In genomic region chr4:110005461-110006056, GRCh38 we compare ENCODE assay signal across 9 cellular contexts.
DNase-seq lines count a peak whose midpoint lies in the region; ATAC-seq and TF ChIP-seq lines count a peak whose summit lies in the region.
"Had no signal": no experiment of that assay in that cellular context is flagged by ENCODE, and none has a peak within 500 bp of the region (broad histone marks: within the 10 kb centered on the region; RNA-seq: fewer than 3 reads in every experiment).

No MANE protein-coding gene starts in this region.

- TF ChIP-seq EP300 in Ishikawa (IDR thresholded peaks at IDR 0.05; ENCODE audit: borderline replicate concordance) = no peak

- intact Hi-C loops in natural killer cell (cut with micrococcal nuclease) = loop anchor here (1.0 kb wide), 3 partner anchors 205 to 514 kb away; no protein-coding TSS in a partner anchor

- peak; percentile 89 for TF ChIP-seq RAD21 in Ishikawa (IDR thresholded peaks at IDR 0.05; ENCODE audit: low read depth)

- H3K4me3 Mint-ChIP-seq in natural killer cell = no peak overlapping the region
- H3K4me3 Mint-ChIP-seq: dendritic cell treated with granulocyte-macrophage colony-stimulating factor and Interleukin-4, amounts not matched to agents 40 ng/mL and 50 ng/mL, for 4 days had no signal

- no peak for TF ChIP-seq POLR2A in GM18505 (IDR thresholded peaks at IDR 0.05; ENCODE audit: borderline replicate concordance, extremely low read depth, insufficient read depth, insufficient read length)

- H3K36me3 Mint-ChIP-seq in natural killer cell = no peaks in the 10 kb centered on the region

- peak; percentile 83 for TF ChIP-seq CTCF in natural killer cell (IDR thresholded peaks at IDR 0.05)

- no peaks in the 10 kb centered on the region for H3K4me1 Mint-ChIP-seq in natural killer cell

- H3K27me3 Mint-ChIP-seq in natural killer cell (ENCODE audit: low read depth in 2 of 2) = peaks cover 0 to 3% of the 10 kb centered on the region in 2 donors

- ATAC-seq in GM21390 (IDR thresholded peaks at IDR 0.05; ENCODE audit: unreplicated experiment) = peak; percentile 67
- ATAC-seq in natural killer cell = peak; percentile 75 to 92 (median 90)
- no peak for ATAC-seq in GM18505 (IDR thresholded peaks at IDR 0.05; ENCODE audit: unreplicated experiment)

- H3K9me3 Mint-ChIP-seq in natural killer cell = no peaks in the 10 kb centered on the region
- H3K9me3 Mint-ChIP-seq: dendritic cell treated with granulocyte-macrophage colony-stimulating factor and Interleukin-4, amounts not matched to agents 40 ng/mL and 50 ng/mL, for 4 days had no signal

- peak overlapping the region in 1 of 2 donors; percentile 36 for H3K27ac Mint-ChIP-seq in natural killer cell
- H3K27ac Mint-ChIP-seq: dendritic cell treated with granulocyte-macrophage colony-stimulating factor and Interleukin-4, amounts not matched to agents 40 ng/mL and 50 ng/mL, for 4 days had no signal

- DNase-seq in NOMO-1 treated with DMSO at 0.1 percent for 48 hours (lab: John Stamatoyannopoulos, UW; ENCODE audit: unreplicated experiment) (peak; percentile 68), NOMO-1 treated with dmso at 0.1 percent for 144 hours (lab: John Stamatoyannopoulos, UW; ENCODE audit: unreplicated experiment) (no peak), RPMI8226 (peak; percentile 55), epidermal melanocyte (ENCODE audit: insufficient read length, low spot score) (peak; percentile 76), natural killer cell (no peak)

TF ChIP-seq in Ishikawa, 13 proteins besides CTCF, POLR2A, EP300 and RAD21:
- TF ChIP-seq CREB1 (IDR thresholded peaks at IDR 0.05; ENCODE audit: low read depth) (no peak), REST (IDR thresholded peaks at IDR 0.05; ENCODE audit: low read depth) (no peak), TAF1 (IDR thresholded peaks at IDR 0.05; ENCODE audit: low read depth) (no peak), USF1 (IDR thresholded peaks at IDR 0.05) (no peak), ZBTB7A (IDR thresholded peaks at IDR 0.05; ENCODE audit: low read depth) (no peak), TEAD4 (IDR thresholded peaks at IDR 0.05) (no peak)

Comparison
In these comparisons a context has a peak if more than half of its experiments do, and no peak if none do; other contexts are left out.
1. DNase-seq: peak in NOMO-1 treated with DMSO at 0.1 percent for 48 hours (single experiment), RPMI8226 (single experiment) and epidermal melanocyte (single experiment); none in NOMO-1 treated with dmso at 0.1 percent for 144 hours (single experiment) and natural killer cell (single experiment).